ENCODE assay signal across 1 cellular context in the genomic region with DNA sequence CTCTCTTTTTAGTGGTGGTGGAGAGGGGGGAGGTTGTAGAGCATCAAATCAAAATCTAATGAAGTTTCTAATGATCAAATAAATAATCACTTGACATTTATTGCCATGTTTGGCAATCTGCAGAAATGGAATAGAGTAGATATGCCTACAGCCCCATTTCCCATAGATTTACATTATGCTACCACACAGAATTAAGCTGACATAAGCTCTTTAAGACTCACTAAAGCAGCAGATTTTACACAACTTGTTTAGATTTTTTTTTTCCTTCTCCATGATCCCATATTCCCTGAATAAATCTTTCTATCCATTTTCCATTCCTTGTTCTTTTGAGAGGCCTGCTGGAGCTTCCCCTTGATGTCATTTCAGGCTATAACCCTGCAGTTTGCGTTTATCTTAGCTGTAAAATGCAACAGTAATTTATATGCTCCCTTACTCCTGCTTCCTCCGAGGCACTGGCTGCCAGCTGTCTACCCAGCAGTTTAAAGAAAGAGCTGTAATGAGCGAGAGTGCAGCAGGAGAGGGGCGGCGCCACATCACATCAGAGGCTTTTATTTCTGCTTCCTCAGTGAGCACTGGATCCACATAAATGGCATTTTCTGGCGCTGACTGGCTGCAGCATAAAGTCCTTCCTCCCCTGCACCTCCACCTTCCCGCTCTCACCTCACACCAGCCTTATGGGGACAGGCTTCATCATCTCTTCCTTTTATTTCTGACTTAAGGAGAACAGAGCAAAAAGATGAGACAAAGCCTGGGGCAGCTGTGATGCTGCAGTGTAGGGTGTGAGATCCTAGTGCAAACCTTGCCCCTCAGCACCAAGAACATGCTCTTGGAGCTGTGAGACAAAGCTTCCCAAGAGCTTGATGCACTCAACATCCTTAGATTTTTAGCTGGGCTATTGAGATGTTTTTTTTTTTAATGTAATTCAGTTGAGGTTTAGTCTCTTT.
TF ChIP-seq lines count a peak whose summit lies in the region.

No MANE protein-coding gene starts in this region.

TF ChIP-seq in HepG2, 621 proteins besides CTCF, POLR2A, EP300 and RAD21 (continued from another document):
- TF ChIP-seq, protein P1, sequence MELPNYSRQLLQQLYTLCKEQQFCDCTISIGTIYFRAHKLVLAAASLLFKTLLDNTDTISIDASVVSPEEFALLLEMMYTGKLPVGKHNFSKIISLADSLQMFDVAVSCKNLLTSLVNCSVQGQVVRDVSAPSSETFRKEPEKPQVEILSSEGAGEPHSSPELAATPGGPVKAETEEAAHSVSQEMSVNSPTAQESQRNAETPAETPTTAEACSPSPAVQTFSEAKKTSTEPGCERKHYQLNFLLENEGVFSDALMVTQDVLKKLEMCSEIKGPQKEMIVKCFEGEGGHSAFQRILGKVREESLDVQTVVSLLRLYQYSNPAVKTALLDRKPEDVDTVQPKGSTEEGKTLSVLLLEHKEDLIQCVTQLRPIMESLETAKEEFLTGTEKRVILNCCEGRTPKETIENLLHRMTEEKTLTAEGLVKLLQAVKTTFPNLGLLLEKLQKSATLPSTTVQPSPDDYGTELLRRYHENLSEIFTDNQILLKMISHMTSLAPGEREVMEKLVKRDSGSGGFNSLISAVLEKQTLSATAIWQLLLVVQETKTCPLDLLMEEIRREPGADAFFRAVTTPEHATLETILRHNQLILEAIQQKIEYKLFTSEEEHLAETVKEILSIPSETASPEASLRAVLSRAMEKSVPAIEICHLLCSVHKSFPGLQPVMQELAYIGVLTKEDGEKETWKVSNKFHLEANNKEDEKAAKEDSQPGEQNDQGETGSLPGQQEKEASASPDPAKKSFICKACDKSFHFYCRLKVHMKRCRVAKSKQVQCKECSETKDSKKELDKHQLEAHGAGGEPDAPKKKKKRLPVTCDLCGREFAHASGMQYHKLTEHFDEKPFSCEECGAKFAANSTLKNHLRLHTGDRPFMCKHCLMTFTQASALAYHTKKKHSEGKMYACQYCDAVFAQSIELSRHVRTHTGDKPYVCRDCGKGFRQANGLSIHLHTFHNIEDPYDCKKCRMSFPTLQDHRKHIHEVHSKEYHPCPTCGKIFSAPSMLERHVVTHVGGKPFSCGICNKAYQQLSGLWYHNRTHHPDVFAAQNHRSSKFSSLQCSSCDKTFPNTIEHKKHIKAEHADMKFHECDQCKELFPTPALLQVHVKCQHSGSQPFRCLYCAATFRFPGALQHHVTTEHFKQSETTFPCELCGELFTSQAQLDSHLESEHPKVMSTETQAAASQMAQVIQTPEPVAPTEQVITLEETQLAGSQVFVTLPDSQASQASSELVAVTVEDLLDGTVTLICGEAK (IDR thresholded peaks at IDR 0.05) = no peak
- TF ChIP-seq, protein P1 (CRISPR knock-in tag; IDR thresholded peaks at IDR 0.05) = no peak
